In the genomic region with DNA sequence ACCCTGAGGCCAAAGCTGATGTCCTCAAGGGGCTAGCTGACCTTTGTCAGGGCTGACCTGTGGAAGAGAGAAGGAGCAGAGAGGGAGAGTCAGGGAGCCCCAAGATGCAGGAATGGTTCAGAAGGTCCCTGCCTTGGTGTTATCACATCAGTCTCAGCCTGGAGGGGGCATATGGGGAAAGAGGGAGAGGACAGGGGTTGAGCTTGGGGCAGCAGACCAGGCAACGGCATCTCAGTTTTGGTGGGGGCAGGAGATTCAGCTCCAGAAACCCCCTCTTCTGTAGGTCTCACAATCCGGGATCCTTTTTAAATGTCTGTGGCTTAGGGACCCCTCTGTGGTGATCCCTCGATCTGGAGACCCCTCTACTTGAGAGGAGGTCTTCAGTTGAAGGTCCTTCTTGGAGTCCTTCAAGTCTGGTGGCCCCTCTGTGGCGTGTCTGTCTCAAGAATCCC, we compare ENCODE assay signal across 9 cellular contexts. TPM values are rescaled to one million over a fixed set of nuclear protein-coding genes. Genes with fewer than 3 reads are reported as not detected.
A peak's percentile ranks its signal among the peaks of the same experiment; 100 is the strongest.
DNase-seq lines count a peak whose midpoint lies in the region; ATAC-seq and TF ChIP-seq lines count a peak whose summit lies in the region.
"Had no signal": no experiment of that assay in that cellular context is flagged by ENCODE, and none has a peak within 500 bp of the region (broad histone marks: within the 10 kb centered on the region; RNA-seq: fewer than 3 reads in every experiment).

No MANE protein-coding gene starts in this region.

- H3K9me3 ChIP-seq in NT2/D1 (ENCODE audit: insufficient read depth, low read length) (no peaks in the 10 kb centered on the region), transverse colon (no peaks in the 10 kb centered on the region)

- H3K4me1 ChIP-seq in NT2/D1 (ENCODE audit: insufficient read depth, insufficient read length) (peaks cover 34% of the 10 kb centered on the region), transverse colon (peaks cover 4 to 43% (median 25%) of the 10 kb centered on the region in 4 donors)

- peak overlapping the region; percentile 91 for H3K9ac ChIP-seq in NT2/D1 (ENCODE audit: insufficient read length, low read depth)

- DNase-seq in NT2/D1 (ENCODE audit: low read depth, low spot score) (no peak), coronary artery (ENCODE audit: low spot score) (no peak), mesothelial cell of epicardium (ENCODE audit: low spot score in 2 of 2, unreplicated experiment in 2 of 2) (no peak), transverse colon (no peak)
- no peak for DNase-seq in effector CD4-positive, alpha-beta T cell
- DNase-seq: stimulated activated CD4-positive, alpha-beta T cell treated with anti-CD3 and anti-CD28 coated beads, Interleukin-4, amount 100 ng/mL, for 4 hours had no signal

- no peaks in the 10 kb centered on the region for H3K27me3 ChIP-seq in NT2/D1 (ENCODE audit: insufficient read depth, insufficient read length)
- H3K27me3 ChIP-seq in transverse colon = no peaks in the 10 kb centered on the region

- H3K27ac Mint-ChIP-seq in mesothelial cell of epicardium = peak overlapping the region; percentile 97

- peaks cover 44% of the 10 kb centered on the region for H3K4me1 Mint-ChIP-seq in mesothelial cell of epicardium

- ATAC-seq in GM19328 (IDR thresholded peaks at IDR 0.05; ENCODE audit: unreplicated experiment) (no peak), HG02571 (IDR thresholded peaks at IDR 0.05; ENCODE audit: unreplicated experiment) (no peak)

- TF ChIP-seq CTCF in coronary artery (IDR thresholded peaks at IDR 0.05) (no peak), mesothelial cell of epicardium (IDR thresholded peaks at IDR 0.05; ENCODE audit: unreplicated experiment) (no peak), transverse colon (IDR thresholded peaks at IDR 0.05) (no peak)

- no peaks in the 10 kb centered on the region for H3K27me3 Mint-ChIP-seq in mesothelial cell of epicardium (ENCODE audit: low read depth)

- no peak for TF ChIP-seq POLR2A in transverse colon (IDR thresholded peaks at IDR 0.05)

- peak overlapping the region; percentile 88 to 96 for H3K27ac ChIP-seq in coronary artery
- peak overlapping the region; percentile 83 to 95 (median 90) for H3K27ac ChIP-seq in transverse colon

- intact Hi-C loops in transverse colon (cut with DNase I; ENCODE audit: low total_unique reads) = no loop called here

- no peak for TF ChIP-seq EP300 in transverse colon (IDR thresholded peaks at IDR 0.05; ENCODE audit: low read depth)

- in situ Hi-C loops in transverse colon (cut with MboI; ENCODE audit: low pct_ligation_motif_present in 1 of 4, low pct_unique_long_range_greater_than_20kb in 1 of 4, low sequenced_read_pairs in 3 of 4) = no loop called here

- peaks cover 48% of the 10 kb centered on the region for H3K36me3 ChIP-seq in NT2/D1 (ENCODE audit: insufficient read depth, insufficient read length, low read length)
- no peaks in the 10 kb centered on the region for H3K36me3 ChIP-seq in transverse colon

- H3K9me3 Mint-ChIP-seq in mesothelial cell of epicardium = no peaks in the 10 kb centered on the region

- H3K4me3 ChIP-seq in NT2/D1 (ENCODE audit: insufficient read length, low read depth) (peak overlapping the region; percentile 75), coronary artery (peak overlapping the region; percentile 81), transverse colon (peak overlapping the region; percentile 37 to 49 (median 41))

- H3K4me3 Mint-ChIP-seq in mesothelial cell of epicardium = peak overlapping the region; percentile 80

- WGBS in transverse colon (ENCODE audit: low coverage in 1 of 2), 2 donors = 56 to 60% methylated on average over 1 to 4 of the region's 4 CpGs

- peaks cover 15% of the 10 kb centered on the region for H3K36me3 Mint-ChIP-seq in mesothelial cell of epicardium

RNA-seq across cellular contexts. Expression of gene S100A13, which starts 0.8 kb away (rescaled TPM):
- total RNA-seq in mesothelial cell of epicardium = 46.6 to 58.5 TPM (median 54.5 TPM) in 3 replicates
- total RNA-seq in transverse colon = 10 to 100 TPM; 33.8 to 67.8 (median 45.5) TPM

RNA-seq across cellular contexts. Expression of gene S100A1, which starts 1.7 kb away (rescaled TPM):
- total RNA-seq in mesothelial cell of epicardium = 0.58 to 0.59 TPM in 2 of 3 replicates, not detected in the other
- total RNA-seq in transverse colon = 1 to 10 TPM in 2 of 4 donors, not detected in 2; 3.7 to 4.4 TPM
- total RNA-seq: activated CD8-positive, alpha-beta memory T cell treated with anti-CD3 and anti-CD28 coated beads for 36 hours had no signal

RNA-seq across cellular contexts. Expression of gene CHTOP, which starts 7.4 kb away (rescaled TPM):
- total RNA-seq in mesothelial cell of epicardium (108 to 114 TPM (median 111 TPM) in 3 replicates), transverse colon (10 to 100 TPM; 35.2 to 86.1 (median 65.2) TPM)

RNA-seq across cellular contexts. Expression of gene S100A14, which starts 10.4 kb away (rescaled TPM):
- 8.5 to 10.1 TPM (median 10.0 TPM) in 3 replicates for total RNA-seq in mesothelial cell of epicardium
- 100 to 1,000 TPM; 134 to 514 (median 437) TPM for total RNA-seq in transverse colon
- total RNA-seq: activated CD8-positive, alpha-beta memory T cell treated with anti-CD3 and anti-CD28 coated beads for 36 hours had no signal

RNA-seq across cellular contexts. Expression of gene S100A16, which starts 13.6 kb away (rescaled TPM):
- total RNA-seq in mesothelial cell of epicardium (22.1 to 24.8 TPM (median 22.4 TPM) in 3 replicates), transverse colon (100 to 1,000 TPM; 181 to 223 (median 196) TPM)
- total RNA-seq: activated CD8-positive, alpha-beta memory T cell treated with anti-CD3 and anti-CD28 coated beads for 36 hours had no signal
